ENCODE assay signal across 10 cellular contexts in genomic region chr11:36724742-36725387, GRCh38.
DNase-seq lines count a peak whose midpoint lies in the region; ATAC-seq and TF ChIP-seq lines count a peak whose summit lies in the region.
"Had no signal": no experiment of that assay in that cellular context is flagged by ENCODE, and none has a peak within 500 bp of the region (broad histone marks: within the 10 kb centered on the region; RNA-seq: fewer than 3 reads in every experiment).

No MANE protein-coding gene starts in this region.

- H4K20me1 ChIP-seq in OCI-LY3 (ENCODE audit: insufficient read depth, low read length), result no peaks in the 10 kb centered on the region

- H3K36me3 ChIP-seq in OCI-LY3 (replicated peaks; ENCODE audit: low read depth, low read length), result no peaks in the 10 kb centered on the region

- no peak overlapping the region for H3K9ac ChIP-seq in OCI-LY3 (ENCODE audit: low read length)

- H3K4me2 ChIP-seq in OCI-LY3 (ENCODE audit: low read length), result peak overlapping the region; percentile 79

- H3K27ac ChIP-seq in OCI-LY3 (ENCODE audit: low read length), result no peak overlapping the region

- no peak for TF ChIP-seq CTCF in OCI-LY3 (IDR thresholded peaks at IDR 0.05; ENCODE audit: low read depth, low read length)

- peaks cover 25% of the 10 kb centered on the region for H3K4me1 ChIP-seq in OCI-LY3 (ENCODE audit: low read length)

- no peak overlapping the region for H2AFZ ChIP-seq in OCI-LY3 (ENCODE audit: low read depth, low read length)

- DNase-seq in CD1c-positive myeloid dendritic cell (ENCODE audit: extremely low spot score) (peak; percentile 74), NCI-H146 treated with DMSO at 0.1 percent for 48 hours (lab: John Stamatoyannopoulos, UW; ENCODE audit: unreplicated experiment) (no peak), COR-L47 (lab: John Stamatoyannopoulos, UW) (no peak)
- DNase-seq in stimulated activated CD4-positive, alpha-beta T cell treated with anti-CD3 and anti-CD28 coated beads, Interleukin-12 subunit alpha, Interleukin-12 subunit beta, amount 100 ng/mL, for 4 hours, result no peak
- DNase-seq: activated T-cell treated with anti-CD3 and anti-CD28 coated beads, Interleukin-2, amount 50 U/mL, for 4 hours; mucosa of descending colon had no signal

- no peaks in the 10 kb centered on the region for H3K9me3 ChIP-seq in OCI-LY3 (ENCODE audit: insufficient read depth, low read length)
- H3K9me3 ChIP-seq: mucosa of descending colon had no signal

- H3K79me2 ChIP-seq in OCI-LY3 (ENCODE audit: low read length), result no peaks in the 10 kb centered on the region

- peaks cover 3% of the 10 kb centered on the region; the same call in 1 of the 2 replicates for H3K27me3 ChIP-seq in OCI-LY3 (ENCODE audit: low read depth, low read length)

- peak; percentile 85 for ATAC-seq in GM19397 (IDR thresholded peaks at IDR 0.05; ENCODE audit: unreplicated experiment)
- peak; percentile 85 for ATAC-seq in HG03039 (IDR thresholded peaks at IDR 0.05; ENCODE audit: unreplicated experiment)
- ATAC-seq in HG02798 (IDR thresholded peaks at IDR 0.05; ENCODE audit: poor library complexity, unreplicated experiment), result no peak
- ATAC-seq: activated T-cell treated with anti-CD3 and anti-CD28 coated beads, Interleukin-2, amount 50 U/mL, for 4 hours; mucosa of descending colon had no signal

- peak overlapping the region; percentile 57 for H3K4me3 ChIP-seq in OCI-LY3 (ENCODE audit: low read length)
- H3K4me3 ChIP-seq: mucosa of descending colon had no signal
